In genomic region chr1:36482724-36483388, GRCh38 we compare ENCODE assay signal across 12 cellular contexts. TPM values are rescaled to one million over a fixed set of nuclear protein-coding genes. Genes with fewer than 3 reads are reported as not detected.
DNase-seq lines count a peak whose midpoint lies in the region; ATAC-seq and TF ChIP-seq lines count a peak whose summit lies in the region.
"Had no signal": no experiment of that assay in that cellular context is flagged by ENCODE, and none has a peak within 500 bp of the region (broad histone marks: within the 10 kb centered on the region; RNA-seq: fewer than 3 reads in every experiment).

TSS of gene CSF3R (minus strand) at chr1:36482913. CDS start at chr1:36479496, 3,417 bp downstream.

- no peaks in the 10 kb centered on the region for H3K36me3 Mint-ChIP-seq in T-cell

- H3K4me1 Mint-ChIP-seq in T-cell = peaks cover 9 to 12% (median 10%) of the 10 kb centered on the region in 3 donors

- no peaks in the 10 kb centered on the region for H3K9me3 Mint-ChIP-seq in T-cell

- TF ChIP-seq CTCF in psoas muscle (IDR thresholded peaks at IDR 0.05) = no peak

- peaks cover 0 to 6% of the 10 kb centered on the region in 2 donors for H3K27me3 Mint-ChIP-seq in T-cell

- H3K4me3 Mint-ChIP-seq in T-cell = peak within 1 kb of the TSS; percentile 47 to 57 (median 55)

- DNase-seq in Kasumi-1 (lab: John Stamatoyannopoulos, UW) = peak; percentile 74 to 82
- no peak for DNase-seq in T-cell
- peak; percentile 45 for DNase-seq in left ventricle myocardium superior
- no peak for DNase-seq in psoas muscle
- DNase-seq in A172 (ENCODE audit: low spot score) = no peak
- no peak for DNase-seq in NCI-H526 (lab: John Stamatoyannopoulos, UW)
- no peak for DNase-seq in EL
- DNase-seq: activated gamma-delta T cell, SJCRH30 had no signal

- no peak for ATAC-seq in T-cell (replicated peaks in 1 of 4)
- peak; percentile 28 for ATAC-seq in left ventricle myocardium superior
- no peak for ATAC-seq in psoas muscle
- no peak for ATAC-seq in HG03095 (IDR thresholded peaks at IDR 0.05; ENCODE audit: unreplicated experiment)
- ATAC-seq: esophagus mucosa had no signal

- peak within 1 kb of the TSS; percentile 25 for H3K4me3 ChIP-seq in psoas muscle
- H3K4me3 ChIP-seq: SJCRH30 had no signal

- no peaks in the 10 kb centered on the region for H3K36me3 ChIP-seq in psoas muscle (ENCODE audit: insufficient read depth in 1 of 2, low read depth in 1 of 2)
- H3K36me3 ChIP-seq: SJCRH30 had no signal

- peaks cover 0 to 4% (median 0%) of the 10 kb centered on the region in 3 donors for H3K27me3 ChIP-seq in psoas muscle (ENCODE audit: insufficient read depth in 3 of 3, low read length in 2 of 3)

- intact Hi-C loops in left ventricle myocardium superior (cut with micrococcal nuclease) = no loop called here
- intact Hi-C loops in psoas muscle (cut with DNase I) = no loop called here

- H3K9me3 ChIP-seq in psoas muscle = no peaks in the 10 kb centered on the region
- H3K9me3 ChIP-seq: SJCRH30 had no signal

- POLR2A ChIA-PET in T-cell (lab: Charles Lee) = no interaction called here

- H3K27ac ChIP-seq in psoas muscle = no peak within 1 kb of the TSS
- H3K27ac ChIP-seq: SJCRH30 had no signal

- H3K4me1 ChIP-seq in psoas muscle = no peaks in the 10 kb centered on the region
- H3K4me1 ChIP-seq: SJCRH30 had no signal

- H3K27ac Mint-ChIP-seq in T-cell = peak within 1 kb of the TSS in 1 of 2 donors; percentile 80

- CTCF ChIA-PET in T-cell (lab: Charles Lee) = no interaction called here

- 32 to 49% (median 41%) methylated on average over 11 to 13 of the region's 13 CpGs for WGBS in psoas muscle, 3 donors

RNA-seq across cellular contexts. Expression of gene CSF3R, which starts in this region (rescaled TPM):
- 1 to 10 TPM in 4 of 5 donors, under 1 TPM in 1; 0.25 to 2.1 (median 1.8) TPM for total RNA-seq in T-cell
- total RNA-seq in left ventricle myocardium superior = 6.4 TPM
- total RNA-seq in psoas muscle = 1 to 10 TPM; 1.9 to 6.5 (median 4.1) TPM
- 1 to 10 TPM in 1 of 3 donors, under 1 TPM in 2; 0.52 to 1.6 (median 0.73) TPM for polyA plus RNA-seq in psoas muscle
- not detected in 2 replicates for total RNA-seq in A172 (2014; rRNA removed; shearing (Covaris generic))
- total RNA-seq: myocyte, SJCRH30 had no signal

Comparison
In these comparisons a context has a peak if more than half of its experiments do, and no peak if none do; other contexts are left out.
1. DNase-seq: peak in Kasumi-1 (2 of 2) and left ventricle myocardium superior (single experiment); none in T-cell (0 of 34), psoas muscle (0 of 2), A172 (single experiment), NCI-H526 (0 of 2) and EL (single experiment).